27 cellular contexts compared by ENCODE assay signal in genomic region chr12:101637936-101638335, GRCh38. TPM values are rescaled to one million over a fixed set of nuclear protein-coding genes. Genes with fewer than 3 reads are reported as not detected.
"Had no signal": no experiment of that assay in that cellular context is flagged by ENCODE, and none has a peak within 500 bp of the region (broad histone marks: within the 10 kb centered on the region; RNA-seq: fewer than 3 reads in every experiment).

No MANE protein-coding gene starts in this region.

- H2AFZ ChIP-seq: hepatocyte, parathyroid adenoma had no signal

- H3K4me3 ChIP-seq: colonic mucosa, esophagus muscularis mucosa, hepatocyte, lung, prostate gland, right lobe of liver, testis, tibial nerve, upper lobe of right lung had no signal

- H3K27ac ChIP-seq: colonic mucosa, epithelial cell of prostate, esophagus muscularis mucosa, hepatocyte, parathyroid adenoma, prostate gland, right lobe of liver, testis, tibial nerve, upper lobe of right lung had no signal

- H3K9me3 ChIP-seq: colonic mucosa, esophagus muscularis mucosa, prostate gland, right lobe of liver, testis, tibial nerve, upper lobe of right lung had no signal

- H3K79me2 ChIP-seq: hepatocyte, parathyroid adenoma had no signal

- H3K4me2 ChIP-seq: hepatocyte had no signal

- FAIRE-seq: kidney had no signal

- DNase-seq: colonic mucosa; effector CD4-positive, alpha-beta T cell; endodermal cell; head of caudate nucleus; kidney; left colon; left ventricle myocardium superior; mesenchymal stem cell; midbrain; naive B cell; occipital lobe; retina; right lobe of liver; stimulated activated CD4-positive, alpha-beta T cell treated with anti-CD3 and anti-CD28 coated beads, Interleukin-4, amount 100 ng/mL, for 1 hour; stimulated activated CD8-positive, alpha-beta memory T cell treated with anti-CD3 and anti-CD28 coated beads, Interleukin-4, amount 100 ng/mL, for 48 hours; testis; upper lobe of right lung had no signal

- H3K9ac ChIP-seq: parathyroid adenoma had no signal

- H3K36me3 ChIP-seq: colonic mucosa, esophagus muscularis mucosa, prostate gland, right lobe of liver, tibial nerve, upper lobe of right lung had no signal

- H3K4me1 ChIP-seq: colonic mucosa, parathyroid adenoma, prostate gland had no signal

- H3K27me3 ChIP-seq: colonic mucosa, hepatocyte, right lobe of liver, testis had no signal

- ATAC-seq: left colon; left ventricle myocardium superior; right lobe of liver; stimulated activated effector memory CD8-positive, alpha-beta T cell treated with anti-CD3 and anti-CD28 coated beads, Interleukin-12 subunit alpha, Interleukin-12 subunit beta, amount 100 ng/mL, for 72 hours; upper lobe of right lung had no signal

RNA-seq across cellular contexts. Expression of gene MYBPC1, which starts 43.2 kb away (rescaled TPM):
- total RNA-seq: dermis microvascular lymphatic vessel endothelial cell, endodermal cell, fibroblast of villous mesenchyme, kidney, lung, upper lobe of right lung had no signal
